In genomic region chr13:106184778-106185177, GRCh38 we compare ENCODE assay signal across 29 cellular contexts.
"Had no signal": no experiment of that assay in that cellular context is flagged by ENCODE, and none has a peak within 500 bp of the region (broad histone marks: within the 10 kb centered on the region; RNA-seq: fewer than 3 reads in every experiment).

No MANE protein-coding gene starts in this region.

- H3K36me3 Mint-ChIP-seq: activated naive CD4-positive, alpha-beta T cell treated with anti-CD3 and anti-CD28 coated beads, Interleukin-2, amount 10 ng/mL, durations not matched to agents 7 days and 5 days; activated naive CD8-positive, alpha-beta T cell treated with anti-CD3 and anti-CD28 coated beads, Interleukin-2, amount 10 ng/mL, durations not matched to agents 7 days and 5 days; T-cell had no signal

- H3K4me1 ChIP-seq: adrenal gland had no signal

- H3K27ac Mint-ChIP-seq: activated CD4-positive, alpha-beta memory T cell treated with anti-CD3 and anti-CD28 coated beads, Interleukin-2, amount 10 ng/mL, durations not matched to agents 7 days and 5 days; activated naive CD4-positive, alpha-beta T cell treated with anti-CD3 and anti-CD28 coated beads, Interleukin-2, amount 10 ng/mL, durations not matched to agents 7 days and 5 days; activated naive CD8-positive, alpha-beta T cell treated with anti-CD3 and anti-CD28 coated beads, Interleukin-2, amount 10 ng/mL, durations not matched to agents 7 days and 5 days; activated T-helper 2 cell treated with anti-CD3 and anti-CD28 coated beads, Interferon-gamma antibody, Interleukin-2, Interleukin-4, amounts not matched to agents 10 μg/mL and 5 μg/mL and 100 μg/mL, durations not matched to agents 14 hours and 24 hours and 36 hours; T-cell had no signal

- H3K9me3 Mint-ChIP-seq: activated T-helper 2 cell treated with anti-CD3 and anti-CD28 coated beads, Interferon-gamma antibody, Interleukin-2, Interleukin-4, amounts not matched to agents 10 μg/mL and 5 μg/mL and 100 μg/mL, durations not matched to agents 14 hours and 24 hours and 36 hours had no signal

- H3K27ac ChIP-seq: adrenal gland, SK-N-MC had no signal

- H3K9me3 ChIP-seq: adrenal gland had no signal

- ATAC-seq: Panc1, Right ventricle myocardium inferior, T-cell had no signal

- FAIRE-seq: colon, TTC549 had no signal

- H3K27me3 ChIP-seq: adrenal gland had no signal

- DNase-seq: activated CD4-positive, alpha-beta memory T cell treated with anti-CD3 and anti-CD28 coated beads, Interleukin-2, amount 10 ng/mL, durations not matched to agents 7 days and 5 days; activated CD4-positive, alpha-beta T cell treated with anti-CD3 and anti-CD28 coated beads, Interleukin-2, amount 50 U/mL, for 1 hour; activated CD4-positive, CD25-positive, alpha-beta regulatory T cell; activated gamma-delta T cell treated with Interleukin-2 at 50 U/mL for 16 hours; activated naive CD4-positive, alpha-beta T cell treated with anti-CD3 and anti-CD28 coated beads, Interleukin-2, amount 10 ng/mL, durations not matched to agents 7 days and 5 days; activated naive CD8-positive, alpha-beta T cell treated with anti-CD3 and anti-CD28 coated beads, Interleukin-2, amount 10 ng/mL, durations not matched to agents 7 days and 5 days; activated T-cell treated with anti-CD3 and anti-CD28 coated beads for 4 hours; activated T-cell treated with anti-CD3 and anti-CD28 coated beads, Interleukin-2, amount 50 U/mL, for 48 hours; adrenal gland; anterior cingulate cortex; cerebellar nuclear complex; NCI-H1092; NCI-H1417; NCI-H1930; NCI-H345; NCI-H510A; NCI-H526 treated with DMSO at 0.1 percent for 48 hours; NCI-H82; OCI-M1; RPMI8226; T-cell; T-helper 2 cell; T1000 had no signal

- H3K4me1 Mint-ChIP-seq: activated CD4-positive, alpha-beta memory T cell treated with anti-CD3 and anti-CD28 coated beads, Interleukin-2, amount 10 ng/mL, durations not matched to agents 7 days and 5 days; activated naive CD4-positive, alpha-beta T cell treated with anti-CD3 and anti-CD28 coated beads, Interleukin-2, amount 10 ng/mL, durations not matched to agents 7 days and 5 days; activated naive CD8-positive, alpha-beta T cell treated with anti-CD3 and anti-CD28 coated beads, Interleukin-2, amount 10 ng/mL, durations not matched to agents 7 days and 5 days; T-cell had no signal

- H3K4me3 Mint-ChIP-seq: activated CD4-positive, alpha-beta memory T cell treated with anti-CD3 and anti-CD28 coated beads, Interleukin-2, amount 10 ng/mL, durations not matched to agents 7 days and 5 days; activated naive CD4-positive, alpha-beta T cell treated with anti-CD3 and anti-CD28 coated beads, Interleukin-2, amount 10 ng/mL, durations not matched to agents 7 days and 5 days; activated naive CD8-positive, alpha-beta T cell treated with anti-CD3 and anti-CD28 coated beads, Interleukin-2, amount 10 ng/mL, durations not matched to agents 7 days and 5 days; T-cell had no signal

- H3K4me3 ChIP-seq: adrenal gland, SK-N-MC had no signal

- H3K27me3 Mint-ChIP-seq: activated CD4-positive, alpha-beta memory T cell treated with anti-CD3 and anti-CD28 coated beads, Interleukin-2, amount 10 ng/mL, durations not matched to agents 7 days and 5 days; activated naive CD4-positive, alpha-beta T cell treated with anti-CD3 and anti-CD28 coated beads, Interleukin-2, amount 10 ng/mL, durations not matched to agents 7 days and 5 days; activated naive CD8-positive, alpha-beta T cell treated with anti-CD3 and anti-CD28 coated beads, Interleukin-2, amount 10 ng/mL, durations not matched to agents 7 days and 5 days; T-cell had no signal

- H3K36me3 ChIP-seq: adrenal gland had no signal
